Comparison of ENCODE assay signal across 23 cellular contexts in genomic region chr2:230413465-230413864, GRCh38. TPM values are rescaled to one million over a fixed set of nuclear protein-coding genes. Genes with fewer than 3 reads are reported as not detected.
A peak's percentile ranks its signal among the peaks of the same experiment; 100 is the strongest.
DNase-seq lines count a peak whose midpoint lies in the region; ATAC-seq, FAIRE-seq and TF ChIP-seq lines count a peak whose summit lies in the region.
"Had no signal": no experiment of that assay in that cellular context is flagged by ENCODE, and none has a peak within 500 bp of the region (broad histone marks: within the 10 kb centered on the region; RNA-seq: fewer than 3 reads in every experiment).

No MANE protein-coding gene starts in this region.

- POLR2A ChIA-PET in GM12878 (lab: Charles Lee), result no interaction called here

- peak overlapping the region; percentile 99; the same call in 1 of the 2 replicates for H3K4me2 ChIP-seq in GM12878 (ENCODE audit: control insufficient read depth, insufficient read depth)
- H3K4me2 ChIP-seq: KMS-11 had no signal

- peaks cover 35% of the 10 kb centered on the region for H3K4me1 ChIP-seq in GM12878 (ENCODE audit: control insufficient read depth, insufficient read depth, low read length)

- in situ Hi-C loops in SK-MEL-5 (cut with HindIII; ENCODE audit: low pct_unique_long_range_greater_than_20kb, low sequenced_read_pairs), result no loop called here
- in situ Hi-C loops in GM12878 (cut with MboI), result no loop called here

- peaks cover 37% of the 10 kb centered on the region for H3K79me2 ChIP-seq in GM12878 (ENCODE audit: control insufficient read depth, insufficient read depth, low read length)

- H3K4me1 Mint-ChIP-seq in activated naive CD4-positive, alpha-beta T cell treated with anti-CD3 and anti-CD28 coated beads, Interleukin-2, amount 10 ng/mL, durations not matched to agents 7 days and 5 days, result peaks cover 76% of the 10 kb centered on the region
- H3K4me1 Mint-ChIP-seq in stimulated activated memory B cell treated with anti-CD40 and anti-IgM and Interleukin-4, amounts not matched to agents 10 μg/mL and 1 μg/mL and 100 μg/mL, for 72 hours, result peaks cover 65% of the 10 kb centered on the region

- TF ChIP-seq RAD21 in GM12878 (IDR thresholded peaks at IDR 0.05; ENCODE audit: insufficient read depth, low read depth, low read length), result no peak

- H3K27ac ChIP-seq in GM12878 (ENCODE audit: control insufficient read depth, insufficient read depth), result peak overlapping the region; percentile 95
- H3K27ac ChIP-seq: brain microvascular endothelial cell, HL-60, KMS-11, vagina had no signal

- intact Hi-C loops in GM12878 (cut with micrococcal nuclease; ENCODE audit: unreplicated experiment), result loop anchor here (10.0 kb wide), 1 partner anchor 301 kb away; the partner anchor contains the start of gene CAB39

- CTCF ChIA-PET in activated naive CD4-positive, alpha-beta T cell treated with anti-CD3 and anti-CD28 coated beads, Interleukin-2, amount 10 ng/mL, durations not matched to agents 7 days and 5 days (lab: Charles Lee), result no interaction called here
- CTCF ChIA-PET in GM12878 (lab: Yijun Ruan, JAX), result no interaction called here

- no peaks in the 10 kb centered on the region for H3K36me3 ChIP-seq in GM12878 (ENCODE audit: control insufficient read depth in 2 of 2, insufficient read depth in 2 of 2, low read length in 1 of 2)
- H3K36me3 ChIP-seq: brain microvascular endothelial cell, stomach, vagina had no signal

- TF ChIP-seq CTCF in GM12878 (IDR thresholded peaks at IDR 0.05 in 2 of 3, conservative IDR thresholded peaks at IDR 0.05 in 1 of 3; ENCODE audit: control insufficient read depth in 2 of 3, extremely low read depth in 1 of 3, insufficient read depth in 1 of 3, low read depth in 3 of 3, low read length in 3 of 3), result no peak

- 53% methylated on average over 3 of the region's 3 CpGs for WGBS in GM12878 (ENCODE audit: insufficient coverage, insufficient replicate concordance, low lambda C conversion rate, missing lambda C conversion rate)

- H3K36me3 Mint-ChIP-seq in activated naive CD4-positive, alpha-beta T cell treated with anti-CD3 and anti-CD28 coated beads, Interleukin-2, amount 10 ng/mL, durations not matched to agents 7 days and 5 days, result peaks cover 18% of the 10 kb centered on the region
- peaks cover 5% of the 10 kb centered on the region for H3K36me3 Mint-ChIP-seq in stimulated activated memory B cell treated with anti-CD40 and anti-IgM and Interleukin-4, amounts not matched to agents 10 μg/mL and 1 μg/mL and 100 μg/mL, for 72 hours

- no peak for DNase-seq in activated naive CD4-positive, alpha-beta T cell treated with anti-CD3 and anti-CD28 coated beads, Interleukin-2, amount 10 ng/mL, durations not matched to agents 7 days and 5 days
- no peak for DNase-seq in activated naive CD4-positive, alpha-beta T cell (lab: John Stamatoyannopoulos, UW)
- DNase-seq in SK-MEL-5 (ENCODE audit: low read depth, low spot score), result peak; percentile 17
- peak; percentile 53 for DNase-seq in GM12878 (ENCODE audit: low read depth, low spot score)
- no peak for DNase-seq in GM12892 (ENCODE audit: insufficient read length)
- DNase-seq: activated CD4-positive, alpha-beta T cell treated with anti-CD3 and anti-CD28 coated beads for 1 hour; brain microvascular endothelial cell; dorsolateral prefrontal cortex; glutamatergic neuron; mammary epithelial cell; NCI-H1417; NCI-H2227 treated with DMSO at 0.1 percent for 48 hours; stomach; T-helper 9 cell had no signal

- H3K9me3 Mint-ChIP-seq in activated naive CD4-positive, alpha-beta T cell treated with anti-CD3 and anti-CD28 coated beads, Interleukin-2, amount 10 ng/mL, durations not matched to agents 7 days and 5 days, result no peaks in the 10 kb centered on the region
- H3K9me3 Mint-ChIP-seq in stimulated activated memory B cell treated with anti-CD40 and anti-IgM and Interleukin-4, amounts not matched to agents 10 μg/mL and 1 μg/mL and 100 μg/mL, for 72 hours, result no peaks in the 10 kb centered on the region
- H3K9me3 Mint-ChIP-seq: neural crest cell had no signal

- H3K27me3 ChIP-seq in GM12878 (replicated peaks in 1 of 2; ENCODE audit: control insufficient read depth in 2 of 2, insufficient read depth in 2 of 2, low read length in 1 of 2), result no peaks in the 10 kb centered on the region
- H3K27me3 ChIP-seq: brain microvascular endothelial cell, dorsolateral prefrontal cortex, stomach, vagina had no signal

- RAD21 ChIA-PET in GM12878 (lab: Charles Lee; ENCODE audit: unreplicated experiment), result no interaction called here

- H3K4me3 Mint-ChIP-seq in activated naive CD4-positive, alpha-beta T cell treated with anti-CD3 and anti-CD28 coated beads, Interleukin-2, amount 10 ng/mL, durations not matched to agents 7 days and 5 days, result peak overlapping the region; percentile 50
- no peak overlapping the region for H3K4me3 Mint-ChIP-seq in stimulated activated memory B cell treated with anti-CD40 and anti-IgM and Interleukin-4, amounts not matched to agents 10 μg/mL and 1 μg/mL and 100 μg/mL, for 72 hours

- no peaks in the 10 kb centered on the region for H4K20me1 ChIP-seq in GM12878 (ENCODE audit: control insufficient read depth, insufficient read depth)

- no peak overlapping the region; the same call in 1 of the 2 replicates for H3K4me3 ChIP-seq in GM12878
- H3K4me3 ChIP-seq: dorsolateral prefrontal cortex, stomach, vagina had no signal

- SMC1A ChIA-PET in GM12878 (lab: Charles Lee; ENCODE audit: uncharacterized antibody, unreplicated experiment), result interaction anchor here (0.6 to 2.6 kb wide), 4 partner anchors 35 to 202 kb away, joined by 3 to 8 read pairs (median 4); no protein-coding TSS in a partner anchor

- no peak for FAIRE-seq in GM12878 (lab: Jason Lieb, UNC)
- FAIRE-seq in GM12892 (lab: Jason Lieb, UNC), result no peak
- FAIRE-seq: H1 had no signal

- no peak overlapping the region for H2AFZ ChIP-seq in GM12878 (ENCODE audit: control insufficient read depth, low read depth, low read length)

- TF ChIP-seq POLR2A in GM12878 (IDR thresholded peaks at IDR 0.05; ENCODE audit: low read depth, low read length), result no peak
- TF ChIP-seq POLR2A in GM12892 (IDR thresholded peaks at IDR 0.05; ENCODE audit: low read depth, low read length), result no peak

- H3K9ac ChIP-seq in GM12878 (ENCODE audit: control insufficient read depth, insufficient read depth, low read length), result no peak overlapping the region
- H3K9ac ChIP-seq: KMS-11 had no signal

- TF ChIP-seq EP300 in GM12878 (IDR thresholded peaks at IDR 0.05; ENCODE audit: borderline replicate concordance in 1 of 2, control insufficient read depth in 1 of 2, low read depth in 2 of 2, low read length in 2 of 2), result no peak

- H3K27me3 Mint-ChIP-seq in activated naive CD4-positive, alpha-beta T cell treated with anti-CD3 and anti-CD28 coated beads, Interleukin-2, amount 10 ng/mL, durations not matched to agents 7 days and 5 days, result no peaks in the 10 kb centered on the region
- H3K27me3 Mint-ChIP-seq in stimulated activated memory B cell treated with anti-CD40 and anti-IgM and Interleukin-4, amounts not matched to agents 10 μg/mL and 1 μg/mL and 100 μg/mL, for 72 hours, result no peaks in the 10 kb centered on the region

- ATAC-seq in GM12878 (no peak), SK-N-SH treated with all-trans-retinoic acid at 6 μM for 48 hours (no peak), GM21717 (IDR thresholded peaks at IDR 0.05; ENCODE audit: unreplicated experiment) (no peak)
- no peak for ATAC-seq in stimulated activated memory B cell treated with anti-CD40 and anti-IgM and Interleukin-4, amounts not matched to agents 10 μg/mL and 1 μg/mL and 100 μg/mL, for 72 hours
- ATAC-seq: esophagus mucosa had no signal

- no peaks in the 10 kb centered on the region for H3K9me3 ChIP-seq in GM12878 (replicated peaks; ENCODE audit: control insufficient read depth, insufficient read depth, low read length)
- H3K9me3 ChIP-seq: stomach, vagina had no signal

- H3K27ac Mint-ChIP-seq in activated naive CD4-positive, alpha-beta T cell treated with anti-CD3 and anti-CD28 coated beads, Interleukin-2, amount 10 ng/mL, durations not matched to agents 7 days and 5 days, result peak overlapping the region; percentile 97
- H3K27ac Mint-ChIP-seq in stimulated activated memory B cell treated with anti-CD40 and anti-IgM and Interleukin-4, amounts not matched to agents 10 μg/mL and 1 μg/mL and 100 μg/mL, for 72 hours, result peak overlapping the region; percentile 98

- no TSS peak for BruUV-seq in GM12878 (replicated peaks; lab: Mats Ljungman, UMichigan)

TF ChIP-seq in SK-N-SH treated with all-trans-retinoic acid at 6 μM for 48 hours, 23 proteins besides CTCF, POLR2A, EP300 and RAD21 (continues in another document):
- no peak for TF ChIP-seq CSDC2 (CRISPR knock-in tag; IDR thresholded peaks at IDR 0.05)
- TF ChIP-seq ESRRG (CRISPR knock-in tag; IDR thresholded peaks at IDR 0.05), result no peak
- no peak for TF ChIP-seq CREB5 (CRISPR knock-in tag; IDR thresholded peaks at IDR 0.05; ENCODE audit: low read depth)

RNA-seq across cellular contexts. Expression of gene SP100, which starts 2.5 kb away (rescaled TPM):
- 43.2 and 44.3 TPM in 2 replicates for total RNA-seq in SK-MEL-5 (2014; rRNA removed; shearing (Covaris generic))
- 27.4 and 36.1 TPM in 2 replicates for polyA plus RNA-seq in SK-MEL-5 (2015; cell fraction: cytosol; rRNA removed)
- polyA plus RNA-seq in SK-MEL-5 (2015; cell fraction: nucleus; rRNA removed), result 25.0 and 44.6 TPM in 2 replicates
- total RNA-seq in GM12878 (2013; cell fraction: nucleolus; rRNA removed), result 469 and 500 TPM in 2 replicates
- 175 and 191 TPM in 2 replicates for total RNA-seq in GM12878 (2014; rRNA removed)
- 226 and 237 TPM in 2 replicates for total RNA-seq in GM12878 (2014; rRNA removed; fragmentation: Illumina TruSeq; extraction: Trizol)
- total RNA-seq in GM12878 (2021), result 166 and 172 TPM in 2 replicates
- 137 TPM for polyA plus RNA-seq in GM12878 (2011; ENCODE audit: low read depth)
- 239 and 341 TPM in 2 replicates for polyA plus RNA-seq in GM12878 (2011; rRNA removed)
- 81.5 and 89.9 TPM in 2 replicates for polyA plus RNA-seq in GM12878 (2011; cell fraction: cytosol; rRNA removed)
- 235 and 280 TPM in 2 replicates for polyA plus RNA-seq in GM12878 (2011; cell fraction: nucleus; rRNA removed)
- 155 and 168 TPM in 2 replicates for polyA plus RNA-seq in GM12878 (2012)
- 215 and 267 TPM in 2 replicates for polyA plus RNA-seq in GM12878 (2014; fragmentation: Illumina TruSeq; extraction: Trizol)
- 100 to 1,000 TPM; 109 to 154 TPM for polyA plus RNA-seq in GM12878 (2014; fragmentation: Nextera tagmentation; extraction: Ambion mirVana)
- polyA plus RNA-seq in GM12878 (2014; rRNA removed), result 172 and 174 TPM in 2 replicates
- polyA plus RNA-seq in GM12878 (2016; fragmentation: Nextera tagmentation; extraction: Ambion mirVana), result 100 to 1,000 TPM; 185 to 188 TPM
- 140 and 144 TPM in 2 replicates for polyA minus RNA-seq in GM12878 (2011; rRNA and poly(A)+ RNA removed)
- 57.5 and 82.0 TPM in 2 replicates for polyA minus RNA-seq in GM12878 (2011; cell fraction: cytosol; rRNA and poly(A)+ RNA removed)
- 166 and 247 TPM in 2 replicates for polyA minus RNA-seq in GM12878 (2011; cell fraction: nucleus; rRNA and poly(A)+ RNA removed)
- 228 TPM for polyA plus RNA-seq in GM12892 (2012; ENCODE audit: missing spikeins)
- total RNA-seq: neural crest cell had no signal

Comparison
In these comparisons a context has a peak if more than half of its experiments do, and no peak if none do; other contexts are left out.
1. DNase-seq: peak in SK-MEL-5 (single experiment) and GM12878 (single experiment); none in activated naive CD4-positive, alpha-beta T cell treated with anti-CD3 and anti-CD28 coated beads, Interleukin-2, amount 10 ng/mL, durations not matched to agents 7 days and 5 days (single experiment), activated naive CD4-positive, alpha-beta T cell (0 of 4) and GM12892 (single experiment).